17 cellular contexts compared by ENCODE assay signal in genomic region chr5:51518607-51519006, GRCh38.
"Had no signal": no experiment of that assay in that cellular context is flagged by ENCODE, and none has a peak within 500 bp of the region (broad histone marks: within the 10 kb centered on the region; RNA-seq: fewer than 3 reads in every experiment).

No MANE protein-coding gene starts in this region.

- H3K9me3 ChIP-seq: ascending aorta, neutrophil, transverse colon had no signal

- H3K27ac Mint-ChIP-seq: activated B cell treated with CpG ODN at 0.5 μM for 24 hours; activated CD4-positive, alpha-beta T cell treated with anti-CD3 and anti-CD28 coated beads, Interleukin-2, amount 10 ng/mL, durations not matched to agents 24 days and 14 days; activated naive CD8-positive, alpha-beta T cell treated with anti-CD3 and anti-CD28 coated beads, Interleukin-2, amount 50 U/mL, for 24 hours; naive B cell; stimulated activated effector memory CD8-positive, alpha-beta T cell treated with anti-CD3 and anti-CD28 coated beads, Interleukin-12 subunit alpha, Interleukin-12 subunit beta, amount 100 ng/mL, for 72 hours had no signal

- ATAC-seq: activated naive CD8-positive, alpha-beta T cell treated with anti-CD3 and anti-CD28 coated beads, Interleukin-2, amount 50 U/mL, for 24 hours; heart right ventricle; right cardiac atrium; stimulated activated effector memory CD8-positive, alpha-beta T cell treated with anti-CD3 and anti-CD28 coated beads, Interleukin-12 subunit alpha, Interleukin-12 subunit beta, amount 100 ng/mL, for 72 hours had no signal

- H3K27me3 ChIP-seq: ascending aorta, neutrophil, transverse colon had no signal

- H3K27ac ChIP-seq: ascending aorta, heart right ventricle, neutrophil, transverse colon had no signal

- H3K4me1 ChIP-seq: ascending aorta, heart right ventricle, transverse colon had no signal

- H3K36me3 ChIP-seq: ascending aorta, heart right ventricle, neutrophil, transverse colon had no signal

- H3K4me1 Mint-ChIP-seq: activated B cell treated with CpG ODN at 0.5 μM for 24 hours; activated CD4-positive, alpha-beta T cell treated with anti-CD3 and anti-CD28 coated beads, Interleukin-2, amount 10 ng/mL, durations not matched to agents 24 days and 14 days; activated naive CD8-positive, alpha-beta T cell treated with anti-CD3 and anti-CD28 coated beads, Interleukin-2, amount 50 U/mL, for 24 hours; naive B cell; stimulated activated effector memory CD8-positive, alpha-beta T cell treated with anti-CD3 and anti-CD28 coated beads, Interleukin-12 subunit alpha, Interleukin-12 subunit beta, amount 100 ng/mL, for 72 hours had no signal

- H3K9me3 Mint-ChIP-seq: activated B cell treated with CpG ODN at 0.5 μM for 24 hours; activated CD4-positive, alpha-beta T cell treated with anti-CD3 and anti-CD28 coated beads, Interleukin-2, amount 10 ng/mL, durations not matched to agents 24 days and 14 days; activated naive CD8-positive, alpha-beta T cell treated with anti-CD3 and anti-CD28 coated beads, Interleukin-2, amount 50 U/mL, for 24 hours had no signal

- DNase-seq: activated B cell treated with CpG ODN at 0.5 μM for 24 hours; activated CD4-positive, alpha-beta T cell treated with anti-CD3 and anti-CD28 coated beads, Interleukin-2, amount 10 ng/mL, durations not matched to agents 24 days and 14 days; activated CD8-positive, alpha-beta memory T cell treated with anti-CD3 and anti-CD28 coated beads for 24 hours; activated naive CD4-positive, alpha-beta T cell treated with Interleukin-2 at 50 U/mL for 16 hours; activated naive CD8-positive, alpha-beta T cell treated with anti-CD3 and anti-CD28 coated beads, Interleukin-2, amount 50 U/mL, for 24 hours; foreskin melanocyte; heart right ventricle; kidney; midbrain; naive B cell; posterior cingulate gyrus; right cardiac atrium; small intestine; transverse colon had no signal

- H3K4me3 Mint-ChIP-seq: activated B cell treated with CpG ODN at 0.5 μM for 24 hours; activated CD4-positive, alpha-beta T cell treated with anti-CD3 and anti-CD28 coated beads, Interleukin-2, amount 10 ng/mL, durations not matched to agents 24 days and 14 days; activated naive CD8-positive, alpha-beta T cell treated with anti-CD3 and anti-CD28 coated beads, Interleukin-2, amount 50 U/mL, for 24 hours; naive B cell; stimulated activated effector memory CD8-positive, alpha-beta T cell treated with anti-CD3 and anti-CD28 coated beads, Interleukin-12 subunit alpha, Interleukin-12 subunit beta, amount 100 ng/mL, for 72 hours had no signal

- H3K36me3 Mint-ChIP-seq: naive B cell; stimulated activated effector memory CD8-positive, alpha-beta T cell treated with anti-CD3 and anti-CD28 coated beads, Interleukin-12 subunit alpha, Interleukin-12 subunit beta, amount 100 ng/mL, for 72 hours had no signal

- H3K27me3 Mint-ChIP-seq: activated B cell treated with CpG ODN at 0.5 μM for 24 hours; activated CD4-positive, alpha-beta T cell treated with anti-CD3 and anti-CD28 coated beads, Interleukin-2, amount 10 ng/mL, durations not matched to agents 24 days and 14 days; activated naive CD8-positive, alpha-beta T cell treated with anti-CD3 and anti-CD28 coated beads, Interleukin-2, amount 50 U/mL, for 24 hours; naive B cell had no signal

- H3K4me3 ChIP-seq: ascending aorta, heart right ventricle, transverse colon had no signal
